Comparison of ENCODE assay signal across 17 cellular contexts in the genomic region with DNA sequence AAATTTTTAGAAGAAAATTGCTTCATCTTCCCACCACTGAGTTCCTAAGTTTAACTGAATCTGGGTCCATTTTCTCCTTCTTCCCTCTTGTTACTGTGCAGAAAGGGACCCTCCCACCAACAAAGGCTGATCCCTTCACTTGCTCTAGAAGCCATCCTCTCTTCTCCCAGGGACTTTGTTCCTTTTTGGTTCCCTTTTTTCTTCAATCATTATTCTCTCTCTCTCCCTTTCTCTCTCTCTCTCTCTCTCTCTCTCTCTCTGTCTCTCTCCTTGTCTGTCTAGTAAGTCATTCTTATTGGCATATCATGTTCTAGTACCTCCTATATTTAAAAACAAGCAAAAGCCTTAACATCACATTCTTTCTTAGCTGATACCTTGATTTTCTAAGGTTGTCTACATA.
"Had no signal": no experiment of that assay in that cellular context is flagged by ENCODE, and none has a peak within 500 bp of the region (broad histone marks: within the 10 kb centered on the region; RNA-seq: fewer than 3 reads in every experiment).

No MANE protein-coding gene starts in this region.

- ATAC-seq: activated CD8-positive, alpha-beta memory T cell treated with anti-CD3 and anti-CD28 coated beads, Interleukin-2, amount 10 ng/mL, durations not matched to agents 7 days and 5 days; T-cell had no signal

- H3K4me3 ChIP-seq: coronary artery, left ventricle myocardium inferior, right lobe of liver, spleen, stomach had no signal

- H3K36me3 Mint-ChIP-seq: activated CD4-positive, alpha-beta memory T cell treated with anti-CD3 and anti-CD28 coated beads for 36 hours; activated CD8-positive, alpha-beta memory T cell treated with anti-CD3 and anti-CD28 coated beads, Interleukin-2, amount 10 ng/mL, durations not matched to agents 7 days and 5 days; activated naive CD4-positive, alpha-beta T cell treated with anti-CD3 and anti-CD28 coated beads, Interleukin-2, amount 50 U/mL, for 72 hours; memory B cell; T-cell had no signal

- H3K27ac ChIP-seq: coronary artery, left ventricle myocardium inferior, right lobe of liver, spleen, VCaP had no signal

- H3K4me1 Mint-ChIP-seq: memory B cell, T-cell had no signal

- H3K4me1 ChIP-seq: left ventricle myocardium inferior, spleen, stomach had no signal

- DNase-seq: activated CD8-positive, alpha-beta memory T cell treated with anti-CD3 and anti-CD28 coated beads, Interleukin-2, amount 10 ng/mL, durations not matched to agents 7 days and 5 days; activated effector memory CD4-positive, alpha-beta T cell treated with anti-CD3 and anti-CD28 coated beads, Interleukin-2, amount 50 U/mL, for 16 hours; activated T-cell treated with anti-CD3 and anti-CD28 coated beads, Interleukin-2, amount 50 U/mL, for 24 hours; hypothalamus; kidney; left ventricle myocardium inferior; nephron progenitor cell; occipital lobe; right lobe of liver; spleen; stomach; T-cell had no signal

- H3K27me3 Mint-ChIP-seq: activated T-cell treated with anti-CD3 and anti-CD28 coated beads, Interleukin-2, amount 50 U/mL, for 24 hours had no signal

- H3K9me3 Mint-ChIP-seq: activated CD4-positive, alpha-beta memory T cell treated with anti-CD3 and anti-CD28 coated beads for 36 hours; activated naive CD4-positive, alpha-beta T cell treated with anti-CD3 and anti-CD28 coated beads, Interleukin-2, amount 50 U/mL, for 72 hours; activated T-cell treated with anti-CD3 and anti-CD28 coated beads, Interleukin-2, amount 50 U/mL, for 24 hours; nephron progenitor cell; T-cell had no signal

- H3K9me3 ChIP-seq: left ventricle myocardium inferior, right lobe of liver, spleen, stomach had no signal

- H3K27me3 ChIP-seq: right lobe of liver, spleen, stomach had no signal

- H3K4me3 Mint-ChIP-seq: activated CD4-positive, alpha-beta memory T cell treated with anti-CD3 and anti-CD28 coated beads for 36 hours; activated CD8-positive, alpha-beta memory T cell treated with anti-CD3 and anti-CD28 coated beads, Interleukin-2, amount 10 ng/mL, durations not matched to agents 7 days and 5 days; activated T-cell treated with anti-CD3 and anti-CD28 coated beads, Interleukin-2, amount 50 U/mL, for 24 hours; memory B cell; nephron progenitor cell; T-cell had no signal

- H3K27ac Mint-ChIP-seq: activated CD4-positive, alpha-beta memory T cell treated with anti-CD3 and anti-CD28 coated beads for 36 hours; activated CD8-positive, alpha-beta memory T cell treated with anti-CD3 and anti-CD28 coated beads, Interleukin-2, amount 10 ng/mL, durations not matched to agents 7 days and 5 days; activated naive CD4-positive, alpha-beta T cell treated with anti-CD3 and anti-CD28 coated beads, Interleukin-2, amount 50 U/mL, for 72 hours; activated T-cell treated with anti-CD3 and anti-CD28 coated beads, Interleukin-2, amount 50 U/mL, for 24 hours; memory B cell; nephron progenitor cell; T-cell had no signal

- H3K36me3 ChIP-seq: left ventricle myocardium inferior, right lobe of liver, spleen, stomach had no signal
